2 cellular contexts compared by ENCODE assay signal in genomic region chr11:74541466-74541865, GRCh38.
"Had no signal": no experiment of that assay in that cellular context is flagged by ENCODE, and none has a peak within 500 bp of the region (broad histone marks: within the 10 kb centered on the region; RNA-seq: fewer than 3 reads in every experiment).

No MANE protein-coding gene starts in this region.

- DNase-seq: GDM1, GF-D8 had no signal
